1 cellular context compared by ENCODE assay signal in the genomic region with DNA sequence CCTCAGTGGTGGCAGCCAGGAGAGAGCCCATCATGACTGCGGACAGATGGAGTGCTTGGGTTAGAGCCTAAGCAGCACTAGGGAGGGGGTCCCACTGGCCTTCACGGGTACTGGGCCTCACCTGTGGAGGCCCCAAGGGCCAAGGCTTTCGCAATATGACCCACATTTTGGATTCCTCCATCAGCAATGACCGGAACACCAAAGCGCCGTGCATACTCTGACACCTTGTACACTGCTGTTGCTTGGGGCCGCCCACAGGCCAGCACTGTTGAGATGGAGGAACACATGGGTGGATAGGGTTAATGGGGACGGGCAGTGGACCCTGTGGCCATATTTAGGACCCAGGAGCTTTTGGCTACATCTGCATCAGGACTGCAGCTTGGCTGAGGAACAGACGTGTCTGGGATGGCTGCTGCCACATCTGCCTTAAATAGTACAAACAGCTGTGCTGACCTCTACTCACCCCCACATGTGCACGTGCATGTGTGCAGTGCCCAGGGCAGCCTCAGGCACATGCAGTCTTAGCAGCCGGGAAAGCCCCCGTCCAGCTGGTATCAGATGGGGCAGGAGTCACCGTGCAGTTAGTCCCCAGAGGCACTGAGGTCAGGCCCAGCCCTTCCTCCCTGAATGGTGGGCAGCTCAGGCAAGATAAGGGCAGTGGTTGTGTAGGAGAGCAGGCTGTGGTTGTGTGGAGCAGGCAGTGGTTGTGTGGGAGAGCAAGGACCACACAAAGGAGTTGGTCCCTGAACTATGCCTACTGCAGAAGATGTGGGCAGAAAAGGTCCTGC.
TF ChIP-seq lines count a peak whose summit lies in the region.

No MANE protein-coding gene starts in this region.

TF ChIP-seq in H1, 55 proteins besides CTCF, POLR2A, EP300 and RAD21:
- TF ChIP-seq POLR2AphosphoS5 (IDR thresholded peaks at IDR 0.05; ENCODE audit: low read depth, low read length) (peak; percentile 85), FOSL1 (IDR thresholded peaks at IDR 0.05; ENCODE audit: insufficient read depth, low read depth, low read length) (no peak), TEAD4 (IDR thresholded peaks at IDR 0.05; ENCODE audit: low read depth, low read length) (no peak), CBX5 (IDR thresholded peaks at IDR 0.05; ENCODE audit: low read depth, low read length) (no peak), SP1 (IDR thresholded peaks at IDR 0.05; ENCODE audit: low read depth, low read length) (no peak)
- TF ChIP-seq, protein P1, sequence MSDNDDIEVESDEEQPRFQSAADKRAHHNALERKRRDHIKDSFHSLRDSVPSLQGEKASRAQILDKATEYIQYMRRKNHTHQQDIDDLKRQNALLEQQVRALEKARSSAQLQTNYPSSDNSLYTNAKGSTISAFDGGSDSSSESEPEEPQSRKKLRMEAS (IDR thresholded peaks at IDR 0.05) = no peak
